Comparison of ENCODE assay signal across 24 cellular contexts in genomic region chr22:45682069-45682468, GRCh38. TPM values are rescaled to one million over a fixed set of nuclear protein-coding genes. Genes with fewer than 3 reads are reported as not detected.
A peak's percentile ranks its signal among the peaks of the same experiment; 100 is the strongest.
DNase-seq lines count a peak whose midpoint lies in the region; ATAC-seq and TF ChIP-seq lines count a peak whose summit lies in the region.
"Had no signal": no experiment of that assay in that cellular context is flagged by ENCODE, and none has a peak within 500 bp of the region (broad histone marks: within the 10 kb centered on the region; RNA-seq: fewer than 3 reads in every experiment).

No MANE protein-coding gene starts in this region.

- TF ChIP-seq POLR2A in GM18505 (IDR thresholded peaks at IDR 0.05; ENCODE audit: borderline replicate concordance, extremely low read depth, insufficient read depth, insufficient read length), result no peak

- no peaks in the 10 kb centered on the region for H3K27me3 Mint-ChIP-seq in activated T-cell treated with anti-CD3 and anti-CD28 coated beads, Interleukin-2, amount 50 U/mL, for 72 hours (ENCODE audit: low read depth)

- no peaks in the 10 kb centered on the region for H3K9me3 ChIP-seq in OCI-LY1 (ENCODE audit: low read length)
- H3K9me3 ChIP-seq: esophagus squamous epithelium, mucosa of descending colon, ovary, transverse colon had no signal

- no peaks in the 10 kb centered on the region for H3K9me3 Mint-ChIP-seq in activated T-cell treated with anti-CD3 and anti-CD28 coated beads, Interleukin-2, amount 50 U/mL, for 72 hours
- H3K9me3 Mint-ChIP-seq: nephron; T-helper 1 cell treated with Interleukin-12 subunit alpha and Interleukin-12 subunit beta and Interleukin-4 antibody, amounts not matched to agents 30 μg/mL and 1 μg/mL, for 36 hours had no signal

- H3K36me3 ChIP-seq in OCI-LY1 (ENCODE audit: insufficient read depth, low read length), result peaks cover 24% of the 10 kb centered on the region
- H3K36me3 ChIP-seq: esophagus squamous epithelium, ovary, transverse colon had no signal

- peak overlapping the region; percentile 47 for H3K4me2 ChIP-seq in OCI-LY1 (ENCODE audit: low read length)

- H4K20me1 ChIP-seq in OCI-LY1 (ENCODE audit: insufficient read depth, low read length), result no peaks in the 10 kb centered on the region

- no peaks in the 10 kb centered on the region for H3F3A ChIP-seq in OCI-LY1 (ENCODE audit: insufficient read depth, low read length)

- peaks cover 80% of the 10 kb centered on the region for H3K4me1 ChIP-seq in OCI-LY1 (ENCODE audit: insufficient read depth, low read length, severe bottlenecking)

- H3K9ac ChIP-seq in OCI-LY1 (ENCODE audit: low read length), result peak overlapping the region; percentile 25; the same call in 1 of the 2 replicates

- H3K4me1 Mint-ChIP-seq in activated T-cell treated with anti-CD3 and anti-CD28 coated beads, Interleukin-2, amount 50 U/mL, for 72 hours (ENCODE audit: low read depth), result peaks cover 14% of the 10 kb centered on the region

- DNase-seq in CD1c-positive myeloid dendritic cell (ENCODE audit: extremely low spot score) (peak; percentile 14), Kasumi-1 (lab: John Stamatoyannopoulos, UW) (peak; percentile 8 to 29), glomerular visceral epithelial cell (ENCODE audit: extremely low spot score) (peak; percentile 17)
- no peak for DNase-seq in activated T-cell treated with anti-CD3 and anti-CD28 coated beads, Interleukin-2, amount 50 U/mL, for 72 hours
- DNase-seq: activated CD4-positive, alpha-beta T cell treated with anti-CD3 and anti-CD28 coated beads for 4 hours; activated gamma-delta T cell; Calu3; central memory CD4-positive, alpha-beta T cell; DMS79 treated with DMSO at 0.1 percent for 48 hours; esophagus squamous epithelium; mucosa of descending colon; NCI-H1417; NCI-H2081 treated with DMSO at 0.1 percent for 48 hours; NCI-H345; NCI-H748 treated with DMSO at 0.1 percent for 48 hours; ovary; transverse colon had no signal

- TF ChIP-seq CTCF in OCI-LY1 (IDR thresholded peaks at IDR 0.05; ENCODE audit: low read length), result no peak

- peak overlapping the region; percentile 83 for H3K27ac ChIP-seq in OCI-LY1 (ENCODE audit: low read depth, low read length, poor library complexity, severe bottlenecking)
- H3K27ac ChIP-seq: C4-2B, esophagus squamous epithelium, ovary, transverse colon had no signal

- peaks cover 91% of the 10 kb centered on the region for H3K79me2 ChIP-seq in OCI-LY1 (ENCODE audit: insufficient read depth, low read length)

- no peak overlapping the region for H3K4me3 ChIP-seq in OCI-LY1 (ENCODE audit: low read depth, low read length, poor library complexity, severe bottlenecking)
- H3K4me3 ChIP-seq: esophagus squamous epithelium, lung, mucosa of descending colon, ovary, transverse colon had no signal

- no peaks in the 10 kb centered on the region for H3K9me2 ChIP-seq in OCI-LY1 (ENCODE audit: low read depth, low read length)

- no peak overlapping the region for H2AFZ ChIP-seq in OCI-LY1 (ENCODE audit: low read length)

- H3K4me3 Mint-ChIP-seq in activated T-cell treated with anti-CD3 and anti-CD28 coated beads, Interleukin-2, amount 50 U/mL, for 72 hours, result no peak overlapping the region
- H3K4me3 Mint-ChIP-seq: nephron; T-helper 1 cell treated with Interleukin-12 subunit alpha and Interleukin-12 subunit beta and Interleukin-4 antibody, amounts not matched to agents 30 μg/mL and 1 μg/mL, for 36 hours had no signal

- peaks cover 0 to under 1% of the 10 kb centered on the region in 2 donors for H3K36me3 Mint-ChIP-seq in activated T-cell treated with anti-CD3 and anti-CD28 coated beads, Interleukin-2, amount 50 U/mL, for 72 hours (ENCODE audit: insufficient read depth in 2 of 2)

- no peak for ATAC-seq in activated T-cell treated with anti-CD3 and anti-CD28 coated beads, Interleukin-2, amount 50 U/mL, for 72 hours (replicated peaks in 1 of 2)
- ATAC-seq in GM21367 (IDR thresholded peaks at IDR 0.05; ENCODE audit: unreplicated experiment) (no peak), GM18505 (IDR thresholded peaks at IDR 0.05; ENCODE audit: unreplicated experiment) (no peak)
- ATAC-seq: mucosa of descending colon had no signal

- no peaks in the 10 kb centered on the region for H3K27me3 ChIP-seq in OCI-LY1 (ENCODE audit: insufficient read depth, low read length)
- H3K27me3 ChIP-seq: esophagus squamous epithelium, ovary, transverse colon had no signal

- no peak overlapping the region for H3K27ac Mint-ChIP-seq in activated T-cell treated with anti-CD3 and anti-CD28 coated beads, Interleukin-2, amount 50 U/mL, for 72 hours
- H3K27ac Mint-ChIP-seq: nephron; T-helper 1 cell treated with Interleukin-12 subunit alpha and Interleukin-12 subunit beta and Interleukin-4 antibody, amounts not matched to agents 30 μg/mL and 1 μg/mL, for 36 hours had no signal

RNA-seq across cellular contexts. Expression of gene ATXN10, which starts 10.4 kb away (rescaled TPM):
- 10 to 100 TPM; 88.7 to 93.9 TPM for total RNA-seq in activated T-cell treated with anti-CD3 and anti-CD28 coated beads, Interleukin-2, amount 50 U/mL, for 72 hours

Comparison
In these comparisons a context has a peak if more than half of its experiments do, and no peak if none do; other contexts are left out.
1. DNase-seq: peak in CD1c-positive myeloid dendritic cell (single experiment), Kasumi-1 (2 of 2) and glomerular visceral epithelial cell (single experiment); none in activated T-cell treated with anti-CD3 and anti-CD28 coated beads, Interleukin-2, amount 50 U/mL, for 72 hours (0 of 2).